ENCODE assay signal across 18 cellular contexts in genomic region chr2:147806846-147807245, GRCh38.
"Had no signal": no experiment of that assay in that cellular context is flagged by ENCODE, and none has a peak within 500 bp of the region (broad histone marks: within the 10 kb centered on the region; RNA-seq: fewer than 3 reads in every experiment).

No MANE protein-coding gene starts in this region.

- H3K9me3 ChIP-seq: breast epithelium, esophagus muscularis mucosa, left ventricle myocardium inferior, transverse colon had no signal

- H3K27me3 ChIP-seq: breast epithelium, esophagus muscularis mucosa, transverse colon had no signal

- H3K4me3 ChIP-seq: breast epithelium, esophagus muscularis mucosa, left ventricle myocardium inferior, transverse colon had no signal

- DNase-seq: activated CD4-positive, alpha-beta memory T cell treated with anti-CD3 and anti-CD28 coated beads for 36 hours; activated CD4-positive, alpha-beta T cell treated with anti-CD3 and anti-CD28 coated beads for 1 hour; activated effector memory CD4-positive, alpha-beta T cell treated with anti-CD3 and anti-CD28 coated beads, Interleukin-2, amount 50 U/mL, for 16 hours; activated T-cell treated with anti-CD3 and anti-CD28 coated beads, Interleukin-2, amount 50 U/mL, for 4 hours; amygdala; dermis blood vessel endothelial cell; endodermal cell; head of caudate nucleus; left ventricle myocardium inferior; mesenchymal stem cell; T-helper 9 cell; transverse colon had no signal

- H3K9ac ChIP-seq: parathyroid adenoma had no signal

- H3K27me3 Mint-ChIP-seq: activated CD4-positive, alpha-beta memory T cell treated with anti-CD3 and anti-CD28 coated beads for 36 hours; activated naive CD8-positive, alpha-beta T cell had no signal

- H3K36me3 ChIP-seq: breast epithelium, esophagus muscularis mucosa, left ventricle myocardium inferior, transverse colon had no signal

- H2AFZ ChIP-seq: parathyroid adenoma had no signal

- H3K4me1 Mint-ChIP-seq: endodermal cell; stimulated activated memory B cell treated with anti-CD40 and anti-IgM and Interleukin-4, amounts not matched to agents 10 μg/mL and 1 μg/mL and 100 μg/mL, for 72 hours had no signal

- H3K27ac Mint-ChIP-seq: activated CD4-positive, alpha-beta memory T cell treated with anti-CD3 and anti-CD28 coated beads for 36 hours; activated naive CD8-positive, alpha-beta T cell; endodermal cell; stimulated activated memory B cell treated with anti-CD40 and anti-IgM and Interleukin-4, amounts not matched to agents 10 μg/mL and 1 μg/mL and 100 μg/mL, for 72 hours had no signal

- H3K36me3 Mint-ChIP-seq: activated CD4-positive, alpha-beta memory T cell treated with anti-CD3 and anti-CD28 coated beads for 36 hours; activated naive CD8-positive, alpha-beta T cell; stimulated activated memory B cell treated with anti-CD40 and anti-IgM and Interleukin-4, amounts not matched to agents 10 μg/mL and 1 μg/mL and 100 μg/mL, for 72 hours had no signal

- H3K27ac ChIP-seq: breast epithelium, esophagus muscularis mucosa, left ventricle myocardium inferior, parathyroid adenoma, transverse colon had no signal

- H3K9me3 Mint-ChIP-seq: activated CD4-positive, alpha-beta memory T cell treated with anti-CD3 and anti-CD28 coated beads for 36 hours; activated T-cell treated with anti-CD3 and anti-CD28 coated beads, Interleukin-2, amount 50 U/mL, for 4 hours; endodermal cell; neural crest cell; stimulated activated memory B cell treated with anti-CD40 and anti-IgM and Interleukin-4, amounts not matched to agents 10 μg/mL and 1 μg/mL and 100 μg/mL, for 72 hours had no signal

- H3K4me1 ChIP-seq: breast epithelium, left ventricle myocardium inferior, parathyroid adenoma had no signal

- H3K79me2 ChIP-seq: parathyroid adenoma had no signal

- ATAC-seq: activated T-cell treated with anti-CD3 and anti-CD28 coated beads, Interleukin-2, amount 50 U/mL, for 4 hours; stimulated activated memory B cell treated with anti-CD40 and anti-IgM and Interleukin-4, amounts not matched to agents 10 μg/mL and 1 μg/mL and 100 μg/mL, for 72 hours had no signal

- H3K4me3 Mint-ChIP-seq: activated CD4-positive, alpha-beta memory T cell treated with anti-CD3 and anti-CD28 coated beads for 36 hours; activated naive CD8-positive, alpha-beta T cell; activated T-cell treated with anti-CD3 and anti-CD28 coated beads, Interleukin-2, amount 50 U/mL, for 4 hours; endodermal cell; neural crest cell; stimulated activated memory B cell treated with anti-CD40 and anti-IgM and Interleukin-4, amounts not matched to agents 10 μg/mL and 1 μg/mL and 100 μg/mL, for 72 hours had no signal
